ENCODE assay signal across 14 cellular contexts in genomic region chr1:201942129-201942495, GRCh38. TPM values are rescaled to one million over a fixed set of nuclear protein-coding genes. Genes with fewer than 3 reads are reported as not detected.
DNase-seq lines count a peak whose midpoint lies in the region; ATAC-seq and TF ChIP-seq lines count a peak whose summit lies in the region.
"Had no signal": no experiment of that assay in that cellular context is flagged by ENCODE, and none has a peak within 500 bp of the region (broad histone marks: within the 10 kb centered on the region; RNA-seq: fewer than 3 reads in every experiment).

No MANE protein-coding gene starts in this region.

- H3K4me1 ChIP-seq in IMR-90 (ENCODE audit: control insufficient read depth, insufficient read depth, low read length) (peaks cover 41% of the 10 kb centered on the region), esophagus (ENCODE audit: control insufficient read depth in 2 of 2, insufficient read depth in 2 of 2, low read length in 1 of 2) (peaks cover 0 to 5% of the 10 kb centered on the region in 2 donors), neuron (ENCODE audit: insufficient read depth, low read length) (peaks cover 23% of the 10 kb centered on the region), transverse colon (peaks cover 0 to 17% (median 3%) of the 10 kb centered on the region in 4 donors)

- no peak overlapping the region for H3K18ac ChIP-seq in IMR-90 (ENCODE audit: low read depth, low read length)

- peak overlapping the region; percentile 35 for H2BK5ac ChIP-seq in IMR-90 (ENCODE audit: low read depth, low read length, poor library complexity, severe bottlenecking)

- peaks cover 21% of the 10 kb centered on the region for H3K4me1 Mint-ChIP-seq in stimulated activated naive CD8-positive, alpha-beta T cell treated with anti-CD3 and anti-CD28 coated beads, Interleukin-15, amount 100 ng/mL, for 72 hours

- peak overlapping the region; percentile 7; the same call in 1 of the 2 replicates for H2AK5ac ChIP-seq in IMR-90 (ENCODE audit: low read depth, low read length)

- H2BK20ac ChIP-seq in IMR-90 (ENCODE audit: low read depth, low read length) = peak overlapping the region; percentile 42; the same call in 1 of the 2 replicates

- H4K20me1 ChIP-seq in IMR-90 (ENCODE audit: insufficient read depth, low read length) = peaks cover 23% of the 10 kb centered on the region

- TF ChIP-seq EP300 in transverse colon (IDR thresholded peaks at IDR 0.05; ENCODE audit: low read depth) = no peak

- H3K4ac ChIP-seq in IMR-90 (ENCODE audit: low read depth, low read length) = peak overlapping the region; percentile 37; the same call in 1 of the 2 replicates

- POLR2A ChIA-PET in IMR-90 (lab: Charles Lee; ENCODE audit: unreplicated experiment) = no interaction called here

- H2BK120ac ChIP-seq in IMR-90 (ENCODE audit: low read depth, low read length) = peak overlapping the region; percentile 30; the same call in 1 of the 2 replicates

- H3K9me1 ChIP-seq in IMR-90 (ENCODE audit: insufficient read depth, low read length) = peaks cover 28% of the 10 kb centered on the region

- no peak overlapping the region for H4K91ac ChIP-seq in IMR-90 (ENCODE audit: insufficient read depth, low read depth, low read length)

- CTCF ChIA-PET in IMR-90 (lab: Yijun Ruan, JAX) = no interaction called here

- H2BK15ac ChIP-seq in IMR-90 (ENCODE audit: low read depth, low read length) = no peak overlapping the region; the same call in 2 of the 3 replicates

- H3K56ac ChIP-seq in IMR-90 (ENCODE audit: extremely low read depth, insufficient read depth, low read length) = no peak overlapping the region

- dilution Hi-C loops in IMR-90 (cut with HindIII; ENCODE audit: low sequenced_read_pairs, unreplicated experiment) = no loop called here

- peak overlapping the region; percentile 66 for H3K4me2 ChIP-seq in IMR-90 (ENCODE audit: low read depth, low read length)

- no peak for TF ChIP-seq CTCF in IMR-90 (conservative IDR thresholded peaks at IDR 0.05; ENCODE audit: low read depth, low read length)
- TF ChIP-seq CTCF in transverse colon (IDR thresholded peaks at IDR 0.05) = no peak

- in situ Hi-C loops in IMR-90 (cut with MboI; ENCODE audit: low sequenced_read_pairs) (no loop called here), transverse colon (cut with MboI; ENCODE audit: low pct_ligation_motif_present in 1 of 4, low pct_unique_long_range_greater_than_20kb in 1 of 4, low sequenced_read_pairs in 3 of 4) (no loop called here)

- no peak overlapping the region for H4K5ac ChIP-seq in IMR-90 (ENCODE audit: low read depth, low read length)

- ATAC-seq in IMR-90 (ENCODE audit: low read depth) = no peak
- no peak for ATAC-seq in stimulated activated naive CD8-positive, alpha-beta T cell treated with anti-CD3 and anti-CD28 coated beads, Interleukin-15, amount 100 ng/mL, for 72 hours

- H3K27ac ChIP-seq in IMR-90 (ENCODE audit: insufficient read depth, low read length) = peak overlapping the region; percentile 52; the same call in 1 of the 2 replicates
- H3K27ac ChIP-seq in esophagus (ENCODE audit: low read depth in 2 of 2, low read length in 1 of 2) = peak overlapping the region; percentile 34 to 59
- H3K27ac ChIP-seq in transverse colon = peak overlapping the region; percentile 84 to 91 (median 87)
- H3K27ac ChIP-seq: epithelial cell of prostate had no signal

- peaks cover 43% of the 10 kb centered on the region for H3K27me3 Mint-ChIP-seq in stimulated activated naive CD8-positive, alpha-beta T cell treated with anti-CD3 and anti-CD28 coated beads, Interleukin-15, amount 100 ng/mL, for 72 hours

- no peak overlapping the region for H2AK9ac ChIP-seq in IMR-90 (replicated peaks; ENCODE audit: low read depth, low read length, poor library complexity)

- peaks cover 26 to 76% of the 10 kb centered on the region in 2 experiments for H3K79me1 ChIP-seq in IMR-90 (ENCODE audit: low read depth in 1 of 2, low read length in 2 of 2)

- no peaks in the 10 kb centered on the region for H3K9me3 Mint-ChIP-seq in stimulated activated naive CD8-positive, alpha-beta T cell treated with anti-CD3 and anti-CD28 coated beads, Interleukin-15, amount 100 ng/mL, for 72 hours
- H3K9me3 Mint-ChIP-seq: activated naive CD4-positive, alpha-beta T cell treated with anti-CD3 and anti-CD28 coated beads, Interleukin-2, amount 10 ng/mL, durations not matched to agents 7 days and 5 days; central memory CD8-positive, alpha-beta T cell; IgD-negative memory B cell had no signal

- H3K27ac Mint-ChIP-seq in stimulated activated naive CD8-positive, alpha-beta T cell treated with anti-CD3 and anti-CD28 coated beads, Interleukin-15, amount 100 ng/mL, for 72 hours = no peak overlapping the region
- H3K27ac Mint-ChIP-seq: activated naive CD4-positive, alpha-beta T cell treated with anti-CD3 and anti-CD28 coated beads, Interleukin-2, amount 10 ng/mL, durations not matched to agents 7 days and 5 days; IgD-negative memory B cell had no signal

- H3K14ac ChIP-seq in IMR-90 (replicated peaks; ENCODE audit: low read depth, low read length) = 0 out of 2 replicates have a peak overlapping the region, but pooled peaks have one; percentile 34

- no peak for DNase-seq in IMR-90
- DNase-seq in transverse colon = no peak
- DNase-seq in activated CD4-positive, alpha-beta T cell treated with anti-CD3 and anti-CD28 coated beads, Interleukin-2, amount 50 U/mL, for 48 hours = no peak
- no peak for DNase-seq in DMS79 treated with DMSO at 0.1 percent for 48 hours (lab: John Stamatoyannopoulos, UW)
- DNase-seq in stimulated activated naive CD8-positive, alpha-beta T cell treated with anti-CD3 and anti-CD28 coated beads, Interleukin-15, amount 100 ng/mL, for 72 hours = no peak
- DNase-seq: activated naive CD4-positive, alpha-beta T cell treated with anti-CD3 and anti-CD28 coated beads, Interleukin-2, amount 10 ng/mL, durations not matched to agents 7 days and 5 days; hippocampal formation; NCI-H1092; NCI-H2227 treated with DMSO at 0.1 percent for 48 hours had no signal

- peak overlapping the region; percentile 28; the same call in 1 of the 2 replicates for H3K23ac ChIP-seq in IMR-90 (ENCODE audit: low read depth, low read length)

- no peak overlapping the region for H3K4me3 Mint-ChIP-seq in stimulated activated naive CD8-positive, alpha-beta T cell treated with anti-CD3 and anti-CD28 coated beads, Interleukin-15, amount 100 ng/mL, for 72 hours
- H3K4me3 Mint-ChIP-seq: activated naive CD4-positive, alpha-beta T cell treated with anti-CD3 and anti-CD28 coated beads, Interleukin-2, amount 10 ng/mL, durations not matched to agents 7 days and 5 days; central memory CD8-positive, alpha-beta T cell; IgD-negative memory B cell had no signal

- WGBS in IMR-90 (ENCODE audit: extremely low coverage in 2 of 2, insufficient read length in 1 of 2), 2 experiments = 100% methylated on average over 1 of the region's 1 CpG; no CpG with 5 or more reads in 1 of the 2 experiments
- WGBS in esophagus, 2 donors = 87 to 92% methylated on average over 1 of the region's 1 CpG
- 82% methylated on average over 1 of the region's 1 CpG; no CpG with 5 or more reads in 1 of the 2 donors for WGBS in transverse colon (ENCODE audit: low coverage in 1 of 2), 2 donors

- H3K4me3 ChIP-seq in IMR-90 (ENCODE audit: insufficient read depth, low read depth, low read length) (no peak overlapping the region), esophagus (ENCODE audit: low read depth in 1 of 2, low read length in 2 of 2) (peak overlapping the region in 1 of 2 donors; percentile 55), neuron (ENCODE audit: low read length) (peak overlapping the region; percentile 29), transverse colon (peak overlapping the region in 3 of 4 donors; percentile 10 to 57 (median 19))

- H3K36me3 ChIP-seq in IMR-90 (ENCODE audit: control insufficient read depth, insufficient read depth, low read length) (peaks cover 5% of the 10 kb centered on the region; the same call in 1 of the 2 replicates), esophagus (ENCODE audit: control insufficient read depth in 2 of 2, insufficient read depth in 2 of 2, low read length in 1 of 2) (no peaks in the 10 kb centered on the region), neuron (ENCODE audit: insufficient read depth, low read length) (no peaks in the 10 kb centered on the region), transverse colon (no peaks in the 10 kb centered on the region)

- no peak for TF ChIP-seq POLR2A in IMR-90 (IDR thresholded peaks at IDR 0.05; ENCODE audit: low read depth, low read length)
- TF ChIP-seq POLR2A in transverse colon (IDR thresholded peaks at IDR 0.05) = no peak

- H4K8ac ChIP-seq in IMR-90 (ENCODE audit: low read depth in 2 of 2, low read length in 2 of 2) = peak overlapping the region in 1 of 2 experiments; percentile 57; a peak in 3 of 4 replicates

- H2AFZ ChIP-seq in IMR-90 (replicated peaks; ENCODE audit: low read length, poor library complexity) (no peak overlapping the region), neuron (ENCODE audit: low read depth, low read length) (peak overlapping the region; percentile 36)

- H3K9ac ChIP-seq in IMR-90 (ENCODE audit: low read depth, low read length) = peak overlapping the region; percentile 16

- no TSS peak for BruUV-seq in IMR-90 (replicated peaks; lab: Mats Ljungman, UMichigan)

- no peak for TF ChIP-seq RAD21 in IMR-90 (IDR thresholded peaks at IDR 0.05; ENCODE audit: low read length)

- H3K27me3 ChIP-seq in IMR-90 (ENCODE audit: control insufficient read depth, insufficient read depth, low read length) (no peaks in the 10 kb centered on the region), esophagus (ENCODE audit: control insufficient read depth in 1 of 2, insufficient read depth in 2 of 2, low read length in 2 of 2) (no peaks in the 10 kb centered on the region), neuron (ENCODE audit: insufficient read depth, low read length) (peaks cover 32% of the 10 kb centered on the region), transverse colon (peaks cover 22% of the 10 kb centered on the region)

- H3K9me3 ChIP-seq in IMR-90 (ENCODE audit: control insufficient read depth, insufficient read depth, low read length) = no peaks in the 10 kb centered on the region; the same call in 1 of the 2 replicates
- H3K9me3 ChIP-seq in esophagus (ENCODE audit: control insufficient read depth in 2 of 2, insufficient read depth in 1 of 2, low read depth in 1 of 2, low read length in 1 of 2) = no peaks in the 10 kb centered on the region
- H3K9me3 ChIP-seq in neuron (ENCODE audit: low read length) = no peaks in the 10 kb centered on the region
- no peaks in the 10 kb centered on the region for H3K9me3 ChIP-seq in transverse colon

- intact Hi-C loops in IMR-90 (cut with micrococcal nuclease) = no loop called here
- intact Hi-C loops in transverse colon (cut with DNase I; ENCODE audit: low total_unique reads) = no loop called here

RNA-seq across cellular contexts. Expression of gene LMOD1, which starts 4.2 kb away (rescaled TPM):
- total RNA-seq in IMR-90 (2012; rRNA removed) (44.4 and 53.2 TPM in 2 replicates), transverse colon (100 to 1,000 TPM in 3 of 4 donors, 10 to 100 TPM in 1; 73.2 to 166 (median 115) TPM)
- polyA plus RNA-seq in IMR-90 (2012; rRNA removed) (48.6 and 51.7 TPM in 2 replicates), esophagus (10 to 100 TPM; 30.2 to 60.4 TPM)
- polyA plus RNA-seq in IMR-90 (2012; cell fraction: cytosol; rRNA removed) = 25.9 and 44.1 TPM in 2 replicates
- 52.3 and 60.1 TPM in 2 replicates for polyA plus RNA-seq in IMR-90 (2012; cell fraction: nucleus; rRNA removed; ENCODE audit: low replicate concordance)
- polyA plus RNA-seq: IgD-negative memory B cell had no signal

RNA-seq across cellular contexts. Expression of gene TIMM17A, which starts 13.2 kb away (rescaled TPM):
- total RNA-seq in IMR-90 (2012; rRNA removed) = 87.3 and 114 TPM in 2 replicates
- polyA plus RNA-seq in IMR-90 (2012; rRNA removed) = 66.4 and 80.4 TPM in 2 replicates
- 12.3 and 24.1 TPM in 2 replicates for polyA plus RNA-seq in IMR-90 (2012; cell fraction: cytosol; rRNA removed)
- polyA plus RNA-seq in IMR-90 (2012; cell fraction: nucleus; rRNA removed; ENCODE audit: low replicate concordance) = 11.6 and 52.0 TPM in 2 replicates
- 10 to 100 TPM; 21.7 to 37.4 TPM for polyA plus RNA-seq in esophagus
- total RNA-seq in transverse colon = 10 to 100 TPM in 3 of 4 donors, 1 to 10 TPM in 1; 3.0 to 37.0 (median 33.7) TPM

RNA-seq across cellular contexts. Expression of gene RNPEP, which starts 40.3 kb away (rescaled TPM):
- 39.7 and 49.8 TPM in 2 replicates for total RNA-seq in IMR-90 (2012; rRNA removed)
- polyA plus RNA-seq in IMR-90 (2012; rRNA removed) = 57.3 and 75.4 TPM in 2 replicates
- 51.9 and 58.2 TPM in 2 replicates for polyA plus RNA-seq in IMR-90 (2012; cell fraction: cytosol; rRNA removed)
- polyA plus RNA-seq in IMR-90 (2012; cell fraction: nucleus; rRNA removed; ENCODE audit: low replicate concordance) = 61.4 and 80.2 TPM in 2 replicates
- polyA plus RNA-seq in esophagus = 10 to 100 TPM; 45.3 to 52.3 TPM
- 100 to 1,000 TPM; 118 to 285 (median 184) TPM for total RNA-seq in transverse colon

RNA-seq across cellular contexts. Expression of gene SHISA4, which starts 53.4 kb away (rescaled TPM):
- total RNA-seq in IMR-90 (2012; rRNA removed) = 10.0 and 11.1 TPM in 2 replicates
- 34.8 and 47.8 TPM in 2 replicates for polyA plus RNA-seq in IMR-90 (2012; rRNA removed)
- 29.9 and 53.0 TPM in 2 replicates for polyA plus RNA-seq in IMR-90 (2012; cell fraction: cytosol; rRNA removed)
- polyA plus RNA-seq in IMR-90 (2012; cell fraction: nucleus; rRNA removed; ENCODE audit: low replicate concordance) = 15.0 and 28.3 TPM in 2 replicates
- 1 to 10 TPM; 2.3 to 3.7 TPM for polyA plus RNA-seq in esophagus
- total RNA-seq in transverse colon = 1 to 10 TPM; 2.2 to 6.7 (median 4.6) TPM
